14 cellular contexts compared by ENCODE assay signal in the genomic region with DNA sequence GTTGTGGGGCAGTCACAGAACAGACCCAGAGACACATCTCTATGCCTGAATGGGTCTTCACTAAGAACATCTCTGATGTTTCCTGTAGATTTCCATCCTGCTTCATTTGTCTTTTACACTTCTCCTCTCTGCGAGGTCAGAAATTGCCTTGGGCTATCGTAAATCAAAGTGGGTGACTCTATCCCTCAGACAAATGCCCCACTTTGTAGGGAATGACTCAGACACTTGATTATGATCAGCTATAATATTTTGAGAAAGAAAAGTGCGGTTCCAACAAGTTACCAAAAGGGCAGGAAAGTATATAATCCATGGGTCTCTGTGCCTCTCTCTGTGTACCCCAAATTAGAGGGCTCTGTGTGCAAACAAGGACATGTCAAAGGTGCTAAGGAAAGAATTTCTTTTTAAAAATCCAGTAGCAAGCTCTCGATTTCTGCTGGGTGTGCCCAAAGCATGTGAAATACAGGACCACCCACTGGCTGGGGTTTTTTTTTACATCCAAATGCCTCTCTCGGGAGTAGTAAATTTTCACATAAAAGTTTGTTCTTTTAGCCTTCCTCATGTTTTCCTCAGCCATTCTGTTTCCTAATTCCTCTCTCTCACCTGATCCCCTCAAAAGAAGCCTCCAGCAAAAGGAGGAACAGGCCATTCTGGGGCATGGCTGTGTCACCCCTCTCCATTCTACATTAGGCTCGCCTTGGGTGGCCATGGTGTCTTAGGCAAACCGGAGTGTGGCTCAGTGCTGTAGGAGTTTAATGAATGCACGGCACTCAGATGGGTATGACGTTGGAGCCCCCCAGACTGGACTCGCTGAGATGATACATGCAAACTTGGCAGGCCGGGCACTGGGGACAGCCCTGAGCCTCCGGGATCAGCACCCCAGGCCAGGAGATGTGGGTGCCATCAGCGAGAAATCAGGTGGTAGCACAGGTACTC. TPM values are rescaled to one million over a fixed set of nuclear protein-coding genes. Genes with fewer than 3 reads are reported as not detected.
DNase-seq lines count a peak whose midpoint lies in the region; ATAC-seq, FAIRE-seq and TF ChIP-seq lines count a peak whose summit lies in the region.
"Had no signal": no experiment of that assay in that cellular context is flagged by ENCODE, and none has a peak within 500 bp of the region (broad histone marks: within the 10 kb centered on the region; RNA-seq: fewer than 3 reads in every experiment).

No MANE protein-coding gene starts in this region.

- peak; percentile 88 for DNase-seq in EL
- DNase-seq in HTR-8/SVneo (ENCODE audit: insufficient read length, low spot score): peak; percentile 79
- peak; percentile 12 for DNase-seq in amniotic epithelial cell (ENCODE audit: low read depth)
- no peak for DNase-seq in osteocyte (ENCODE audit: extremely low spot score, unreplicated experiment)
- DNase-seq in NCI-H1694 treated with DMSO at 0.1 percent for 48 hours (lab: John Stamatoyannopoulos, UW): no peak
- no peak for DNase-seq in stimulated activated naive CD8-positive, alpha-beta T cell treated with anti-CD3 and anti-CD28 coated beads, Interleukin-15, amount 100 ng/mL, for 72 hours
- DNase-seq: Kasumi-1; stimulated activated CD4-positive, alpha-beta T cell treated with anti-CD3 and anti-CD28 coated beads, Interleukin-4, amount 100 ng/mL, for 1 hour; stimulated activated naive CD4-positive, alpha-beta T cell had no signal

- no peaks in the 10 kb centered on the region for H3K36me3 Mint-ChIP-seq in osteocyte (ENCODE audit: unreplicated experiment)

- peak overlapping the region; percentile 23 for H3K4me3 Mint-ChIP-seq in osteocyte (ENCODE audit: unreplicated experiment)
- no peak overlapping the region for H3K4me3 Mint-ChIP-seq in stimulated activated naive CD8-positive, alpha-beta T cell treated with anti-CD3 and anti-CD28 coated beads, Interleukin-15, amount 100 ng/mL, for 72 hours

- FAIRE-seq in HTR-8/SVneo (lab: Jason Lieb, UNC): peak; percentile 79

- H3K27ac Mint-ChIP-seq in osteocyte (ENCODE audit: unreplicated experiment): peak overlapping the region; percentile 65
- no peak overlapping the region for H3K27ac Mint-ChIP-seq in stimulated activated naive CD8-positive, alpha-beta T cell treated with anti-CD3 and anti-CD28 coated beads, Interleukin-15, amount 100 ng/mL, for 72 hours

- no peaks in the 10 kb centered on the region for H3K9me3 Mint-ChIP-seq in osteocyte (ENCODE audit: unreplicated experiment)
- H3K9me3 Mint-ChIP-seq in stimulated activated naive CD8-positive, alpha-beta T cell treated with anti-CD3 and anti-CD28 coated beads, Interleukin-15, amount 100 ng/mL, for 72 hours: no peaks in the 10 kb centered on the region

- no peaks in the 10 kb centered on the region for H3K27me3 Mint-ChIP-seq in osteocyte (ENCODE audit: unreplicated experiment)
- no peaks in the 10 kb centered on the region for H3K27me3 Mint-ChIP-seq in stimulated activated naive CD8-positive, alpha-beta T cell treated with anti-CD3 and anti-CD28 coated beads, Interleukin-15, amount 100 ng/mL, for 72 hours

- no peak for TF ChIP-seq CTCF in osteocyte (IDR thresholded peaks at IDR 0.05)

- H3K4me1 Mint-ChIP-seq in osteocyte (ENCODE audit: unreplicated experiment): peaks cover 56% of the 10 kb centered on the region
- peaks cover 20% of the 10 kb centered on the region for H3K4me1 Mint-ChIP-seq in stimulated activated naive CD8-positive, alpha-beta T cell treated with anti-CD3 and anti-CD28 coated beads, Interleukin-15, amount 100 ng/mL, for 72 hours

- no peak for ATAC-seq in GM19463 (IDR thresholded peaks at IDR 0.05; ENCODE audit: unreplicated experiment)
- no peak for ATAC-seq in stimulated activated naive CD8-positive, alpha-beta T cell treated with anti-CD3 and anti-CD28 coated beads, Interleukin-15, amount 100 ng/mL, for 72 hours

RNA-seq across cellular contexts. Expression of a gene that starts 6.3 kb away (rescaled TPM):
- total RNA-seq in osteocyte: not detected in 2 replicates
- total RNA-seq: activated CD8-positive, alpha-beta memory T cell treated with anti-CD3 and anti-CD28 coated beads for 36 hours; colonic mucosa; fibroblast of lung; mucosa of gallbladder had no signal

RNA-seq across cellular contexts. Expression of a gene that starts 20.3 kb away (rescaled TPM):
- total RNA-seq in osteocyte: 0.37 and 0.46 TPM in 2 replicates

Comparison
In these comparisons a context has a peak if more than half of its experiments do, and no peak if none do; other contexts are left out.
1. DNase-seq: peak in EL (single experiment), HTR-8/SVneo (single experiment) and amniotic epithelial cell (single experiment); none in osteocyte (single experiment), NCI-H1694 treated with DMSO at 0.1 percent for 48 hours (single experiment) and stimulated activated naive CD8-positive, alpha-beta T cell treated with anti-CD3 and anti-CD28 coated beads, Interleukin-15, amount 100 ng/mL, for 72 hours (0 of 2).